Comparison of ENCODE assay signal across 2 cellular contexts in genomic region chr9:136514022-136514714, GRCh38.
TF ChIP-seq lines count a peak whose summit lies in the region.

No MANE protein-coding gene starts in this region.

TF ChIP-seq in SK-N-SH, 30 proteins besides CTCF, POLR2A, EP300 and RAD21 (continued from another document):
- TF ChIP-seq USF2 (IDR thresholded peaks at IDR 0.05; ENCODE audit: borderline replicate concordance, low read depth, low read length) (no peak), FOXM1 (IDR thresholded peaks at IDR 0.05; ENCODE audit: low read depth) (no peak), YY1 (IDR thresholded peaks at IDR 0.05; ENCODE audit: low read depth) (no peak), USF1 (IDR thresholded peaks at IDR 0.05; ENCODE audit: borderline replicate concordance, low read depth) (no peak), PBX3 (IDR thresholded peaks at IDR 0.05) (no peak), MXI1 (IDR thresholded peaks at IDR 0.05; ENCODE audit: low read depth, low read length) (no peak), RFX5 (IDR thresholded peaks at IDR 0.05; ENCODE audit: low read length) (no peak), IRF3 (IDR thresholded peaks at IDR 0.05; ENCODE audit: low read depth, low read length) (no peak)

TF ChIP-seq in SK-N-SH treated with all-trans-retinoic acid at 6 μM for 48 hours, 23 proteins besides CTCF, POLR2A, EP300 and RAD21 (continued from another document):
- TF ChIP-seq PPARA (CRISPR knock-in tag; IDR thresholded peaks at IDR 0.05; ENCODE audit: borderline replicate concordance) (no peak), ZNF70 (CRISPR knock-in tag; IDR thresholded peaks at IDR 0.05) (no peak), OSR1 (CRISPR knock-in tag; IDR thresholded peaks at IDR 0.05) (no peak), ZNF8 (CRISPR knock-in tag; IDR thresholded peaks at IDR 0.05) (no peak), ZC3H10 (CRISPR knock-in tag; IDR thresholded peaks at IDR 0.05) (no peak), CSDC2 (CRISPR knock-in tag; IDR thresholded peaks at IDR 0.05) (no peak)
